8 cellular contexts compared by ENCODE assay signal in the genomic region with DNA sequence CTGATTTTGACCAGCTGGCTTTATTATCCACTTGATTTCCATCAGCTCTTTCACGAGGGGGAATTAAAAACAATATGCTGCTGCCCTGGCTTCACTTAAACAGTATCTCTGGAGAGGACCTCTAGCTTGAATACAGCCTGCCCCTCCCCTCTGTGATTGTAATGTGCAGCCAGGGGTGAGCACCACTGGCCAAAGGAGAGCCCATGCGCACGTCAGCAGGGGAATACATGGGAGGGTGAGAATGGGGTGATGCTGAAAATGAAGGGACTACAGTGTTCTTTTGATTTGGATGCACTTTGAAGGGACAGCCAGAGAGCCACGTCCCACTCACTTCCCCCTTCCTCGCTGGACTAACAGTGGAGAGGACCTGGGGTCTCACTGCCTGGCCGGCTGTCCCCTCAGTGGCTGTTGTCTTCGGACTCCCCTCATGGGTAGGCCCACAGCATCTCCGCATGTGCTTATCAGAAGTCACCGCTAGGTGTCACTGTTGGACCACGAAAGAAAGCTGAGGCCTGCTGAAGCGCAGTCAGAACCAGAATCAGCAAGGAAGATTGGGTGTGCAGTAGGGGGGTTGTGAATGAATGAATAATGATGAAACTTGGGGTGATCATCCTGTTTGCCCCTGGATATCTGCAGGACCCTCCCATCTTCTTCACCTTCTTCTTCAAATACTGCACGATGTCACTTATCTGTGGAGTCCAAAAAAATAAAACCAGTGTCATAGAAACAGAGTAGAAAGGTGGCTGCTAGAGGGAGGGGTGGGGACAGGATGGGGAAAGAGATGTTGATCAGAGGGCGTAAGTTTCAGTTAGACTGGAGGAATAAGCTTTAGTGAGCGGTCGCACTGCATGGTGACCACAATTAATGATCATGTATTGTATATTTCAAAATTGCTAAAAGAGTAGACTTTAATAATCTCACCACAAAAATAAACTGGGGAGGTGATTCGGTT.
DNase-seq lines count a peak whose midpoint lies in the region; ATAC-seq lines count a peak whose summit lies in the region.

No MANE protein-coding gene starts in this region.

- peak; percentile 58 for DNase-seq in SIG-M5 treated with dmso at 0.1 percent for 504 hours (lab: John Stamatoyannopoulos, UW; ENCODE audit: unreplicated experiment)
- no peak for DNase-seq in SIG-M5 (lab: John Stamatoyannopoulos, UW)
- peak; percentile 10 for DNase-seq in NCI-H2171 (lab: John Stamatoyannopoulos, UW)
- peak; percentile 75 for DNase-seq in activated CD4-positive, CD25-positive, alpha-beta regulatory T cell treated with anti-CD3 and anti-CD28 coated beads, Interleukin-2, amount 50 U/mL, for 72 hours
- DNase-seq in central memory CD4-positive, alpha-beta T cell = peak; percentile 57
- peak; percentile 80 for DNase-seq in left kidney (ENCODE audit: low read depth, low spot score)
- DNase-seq in stimulated activated CD4-positive, alpha-beta T cell treated with anti-CD3 and anti-CD28 coated beads, Interleukin-4, amount 100 ng/mL, for 1 hour = peak; percentile 58

- ATAC-seq in HG02852 (IDR thresholded peaks at IDR 0.05; ENCODE audit: unreplicated experiment) = peak; percentile 87
